Comparison of ENCODE assay signal across 1 cellular context in genomic region chr1:243799908-243800307, GRCh38.
TF ChIP-seq lines count a peak whose summit lies in the region.

No MANE protein-coding gene starts in this region.

TF ChIP-seq in IMR-90, 13 proteins besides CTCF, POLR2A, EP300 and RAD21:
- no peak for TF ChIP-seq FOS (IDR thresholded peaks at IDR 0.05; ENCODE audit: low read depth, low read length)
- TF ChIP-seq CEBPB (IDR thresholded peaks at IDR 0.05; ENCODE audit: low read depth, low read length), result peak; percentile 60
TF ChIP-seq in IMR-90: peak in this region for 1.
